Comparison of ENCODE assay signal across 20 cellular contexts in the genomic region with DNA sequence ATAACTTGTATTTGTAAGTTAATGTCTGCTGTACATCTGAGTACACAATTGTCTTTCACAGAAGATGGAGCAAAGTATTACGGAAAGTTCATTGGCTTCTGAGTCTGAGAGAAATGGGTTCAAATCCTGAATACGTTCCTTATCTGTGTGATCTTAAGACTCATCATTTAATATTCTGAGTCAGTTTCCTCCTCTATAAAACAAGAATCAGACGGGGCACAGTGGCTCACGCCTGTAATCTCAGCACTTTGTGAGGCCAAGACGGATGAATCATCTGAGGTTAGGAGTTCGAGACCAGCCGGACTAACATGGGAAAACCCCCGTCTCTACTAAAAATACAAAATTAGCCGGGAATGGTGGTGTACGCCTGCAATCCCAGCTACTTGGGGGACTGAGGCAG. TPM values are rescaled to one million over a fixed set of nuclear protein-coding genes. Genes with fewer than 3 reads are reported as not detected.
DNase-seq lines count a peak whose midpoint lies in the region; ATAC-seq, FAIRE-seq and TF ChIP-seq lines count a peak whose summit lies in the region.
"Had no signal": no experiment of that assay in that cellular context is flagged by ENCODE, and none has a peak within 500 bp of the region (broad histone marks: within the 10 kb centered on the region; RNA-seq: fewer than 3 reads in every experiment).

No MANE protein-coding gene starts in this region.

- no peak overlapping the region for H2AFZ ChIP-seq in astrocyte (ENCODE audit: low read depth, low read length)
- H2AFZ ChIP-seq in smooth muscle cell (ENCODE audit: low read depth): no peak overlapping the region

- H3K27ac Mint-ChIP-seq in astrocyte (ENCODE audit: unreplicated experiment) (peak overlapping the region; percentile 99), T-helper 17 cell (no peak overlapping the region)
- H3K27ac Mint-ChIP-seq: CD14-positive monocyte, immature natural killer cell had no signal

- intact Hi-C loops in cardiac septum (cut with DNase I): no loop called here

- H3K4me1 Mint-ChIP-seq in astrocyte (ENCODE audit: low read depth, unreplicated experiment) (peaks cover 83% of the 10 kb centered on the region), T-helper 17 cell (no peaks in the 10 kb centered on the region)
- H3K4me1 Mint-ChIP-seq: immature natural killer cell had no signal

- no peak overlapping the region for H3K4me3 Mint-ChIP-seq in astrocyte (ENCODE audit: unreplicated experiment)
- H3K4me3 Mint-ChIP-seq in T-helper 17 cell: no peak overlapping the region
- H3K4me3 Mint-ChIP-seq: CD14-positive monocyte, immature natural killer cell had no signal

- no peak overlapping the region for H3K4me3 ChIP-seq in astrocyte (ENCODE audit: insufficient read depth, low read depth, low read length)
- H3K4me3 ChIP-seq in smooth muscle cell: no peak overlapping the region
- H3K4me3 ChIP-seq: gastroesophageal sphincter, HAP-1, K562, pancreas had no signal

- H3K36me3 Mint-ChIP-seq in astrocyte (ENCODE audit: low read depth, unreplicated experiment) (peaks cover 5% of the 10 kb centered on the region), T-helper 17 cell (ENCODE audit: low read depth) (no peaks in the 10 kb centered on the region)
- H3K36me3 Mint-ChIP-seq: CD14-positive monocyte, immature natural killer cell had no signal

- peak overlapping the region; percentile 89 for H3K27ac ChIP-seq in astrocyte (ENCODE audit: low read depth, low read length)
- H3K27ac ChIP-seq in foreskin keratinocyte: peak overlapping the region; percentile 57
- H3K27ac ChIP-seq in smooth muscle cell (ENCODE audit: low read depth): peak overlapping the region; percentile 99
- H3K27ac ChIP-seq: gastroesophageal sphincter, pancreas had no signal

- H3K9ac ChIP-seq in astrocyte (ENCODE audit: low read length) (peak overlapping the region; percentile 70), smooth muscle cell (ENCODE audit: low read depth) (peak overlapping the region; percentile 93)

- TF ChIP-seq CTCF in astrocyte (IDR thresholded peaks at IDR 0.05; ENCODE audit: insufficient read depth, low read depth, low read length) (no peak), foreskin keratinocyte (conservative IDR thresholded peaks at IDR 0.05) (no peak), smooth muscle cell (IDR thresholded peaks at IDR 0.05; ENCODE audit: borderline replicate concordance, insufficient read depth, poor library complexity, severe bottlenecking) (no peak)

- H3K4me1 ChIP-seq in astrocyte (ENCODE audit: insufficient read depth, low read length) (peaks cover 63% of the 10 kb centered on the region), foreskin keratinocyte (peaks cover 59% of the 10 kb centered on the region), smooth muscle cell (ENCODE audit: low read depth) (peaks cover 18% of the 10 kb centered on the region)

- DNase-seq in LHCN-M2 (ENCODE audit: low read depth): peak; percentile 70
- peak; percentile 75 for DNase-seq in astrocyte (ENCODE audit: low read depth)
- peak; percentile 69 to 81 for DNase-seq in foreskin keratinocyte
- no peak for DNase-seq in smooth muscle cell (lab: John Stamatoyannopoulos, UW; ENCODE audit: unreplicated experiment)
- no peak for DNase-seq in cardiac septum (ENCODE audit: low spot score)
- DNase-seq in H4 (ENCODE audit: low spot score): no peak
- no peak for DNase-seq in T-helper 17 cell
- DNase-seq: DND-41; effector CD4-positive, alpha-beta T cell; immature natural killer cell; NCI-H1436; NCI-H446 treated with DMSO at 0.1 percent for 48 hours; stimulated activated CD4-positive, alpha-beta T cell treated with anti-CD3 and anti-CD28 coated beads, Interleukin-12 subunit alpha, Interleukin-12 subunit beta, amount 100 ng/mL, for 4 hours; stimulated activated naive CD8-positive, alpha-beta T cell treated with anti-CD3 and anti-CD28 coated beads, Interleukin-15, Interleukin-2, amounts not matched to agents 100 U/mL and 50 U/mL, for 24 hours had no signal

- H3K27me3 ChIP-seq in astrocyte (ENCODE audit: insufficient read depth, low read length) (no peaks in the 10 kb centered on the region), foreskin keratinocyte (no peaks in the 10 kb centered on the region), smooth muscle cell (ENCODE audit: low read depth) (no peaks in the 10 kb centered on the region)
- H3K27me3 ChIP-seq: gastroesophageal sphincter, pancreas had no signal

- ATAC-seq in foreskin keratinocyte: peak; percentile 2
- ATAC-seq in T-helper 17 cell: no peak
- no peak for ATAC-seq in HG03432 (IDR thresholded peaks at IDR 0.05; ENCODE audit: unreplicated experiment)
- ATAC-seq: gastroesophageal sphincter; K562; stimulated activated naive CD8-positive, alpha-beta T cell treated with anti-CD3 and anti-CD28 coated beads, Interleukin-15, Interleukin-2, amounts not matched to agents 100 U/mL and 50 U/mL, for 24 hours had no signal

- H3K27me3 Mint-ChIP-seq in astrocyte (ENCODE audit: low read depth, unreplicated experiment) (no peaks in the 10 kb centered on the region), T-helper 17 cell (peaks cover 52% of the 10 kb centered on the region)

- peak; percentile 47 for FAIRE-seq in astrocyte (lab: Jason Lieb, UNC)
- FAIRE-seq: K562, pancreas had no signal

- H4K20me1 ChIP-seq in astrocyte (ENCODE audit: insufficient read depth, low read length) (peaks cover 4% of the 10 kb centered on the region), smooth muscle cell (ENCODE audit: low read depth) (peaks cover 7% of the 10 kb centered on the region)

- peak overlapping the region; percentile 73 for H3K4me2 ChIP-seq in astrocyte (ENCODE audit: low read length)
- no peak overlapping the region for H3K4me2 ChIP-seq in smooth muscle cell

- H3K79me2 ChIP-seq in astrocyte (ENCODE audit: insufficient read depth, low read length) (peaks cover 56% of the 10 kb centered on the region), smooth muscle cell (ENCODE audit: low read depth) (peaks cover 61% of the 10 kb centered on the region)

- peaks cover 38% of the 10 kb centered on the region for H3F3A ChIP-seq in smooth muscle cell (ENCODE audit: low read depth)

- WGBS in smooth muscle cell (ENCODE audit: low lambda C conversion rate): 28% methylated on average over 10 of the region's 10 CpGs

- no peaks in the 10 kb centered on the region for H3K36me3 ChIP-seq in astrocyte (ENCODE audit: insufficient read depth, low read length)
- no peaks in the 10 kb centered on the region for H3K36me3 ChIP-seq in smooth muscle cell (ENCODE audit: low read depth)
- H3K36me3 ChIP-seq: gastroesophageal sphincter, HAP-1, pancreas had no signal

- no peaks in the 10 kb centered on the region for H3K9me3 ChIP-seq in astrocyte (ENCODE audit: insufficient read depth, low read depth, low read length)
- H3K9me3 ChIP-seq in smooth muscle cell (replicated peaks; ENCODE audit: low read depth): no peaks in the 10 kb centered on the region
- H3K9me3 ChIP-seq in T-helper 17 cell (ENCODE audit: control insufficient read depth, low read length, poor library complexity, severe bottlenecking): no peaks in the 10 kb centered on the region
- H3K9me3 ChIP-seq: gastroesophageal sphincter, HAP-1, pancreas had no signal

- no peaks in the 10 kb centered on the region for H3K9me3 Mint-ChIP-seq in astrocyte (ENCODE audit: unreplicated experiment)

RNA-seq across cellular contexts. Expression of gene APBB2, which starts 57.8 kb away (rescaled TPM):
- total RNA-seq in LHCN-M2 (2014; rRNA removed) (109 and 112 TPM in 2 replicates), astrocyte (172 and 173 TPM in 2 replicates), foreskin keratinocyte (52.4 and 52.6 TPM in 2 replicates), smooth muscle cell (60.9 and 83.9 TPM in 2 replicates), cardiac septum (35.2 TPM), T-helper 17 cell (under 1 TPM; 0.60 to 0.65 TPM)
- polyA plus RNA-seq in LHCN-M2 (2012): 42.0 TPM
- polyA plus RNA-seq in foreskin keratinocyte (11.3 and 12.1 TPM in 2 replicates), smooth muscle cell (22.1 and 32.7 TPM in 2 replicates)
- 25.5 and 25.7 TPM in 2 replicates for total RNA-seq in H4 (2014; rRNA removed; shearing (Covaris generic))
- polyA plus RNA-seq: immature natural killer cell had no signal

Comparison
In these comparisons a context has a peak if more than half of its experiments do, and no peak if none do; other contexts are left out.
1. DNase-seq: peak in LHCN-M2 (single experiment), astrocyte (single experiment) and foreskin keratinocyte (2 of 2); none in smooth muscle cell (single experiment), cardiac septum (single experiment), H4 (single experiment) and T-helper 17 cell (0 of 3).
2. RNA of gene APBB2, which starts 57.8 kb away (total RNA-seq): 172 to 173 TPM in astrocyte, 109 to 112 TPM in LHCN-M2, 60.9 to 83.9 TPM in smooth muscle cell, 52.4 to 52.6 TPM in foreskin keratinocyte, 35.2 TPM in cardiac septum (single experiment) and 25.5 to 25.7 TPM in H4; 0.60 to 0.65 TPM in T-helper 17 cell; every median in the first group is over 10 times any median in the second.
3. Peak in every context shown above with its lines, with median percentiles within 50 percentile points of each other: H3K27ac ChIP-seq.